8 cellular contexts compared by ENCODE assay signal in genomic region chr20:53917145-53918009, GRCh38.
A peak's percentile ranks its signal among the peaks of the same experiment; 100 is the strongest.
DNase-seq lines count a peak whose midpoint lies in the region; ATAC-seq, FAIRE-seq and TF ChIP-seq lines count a peak whose summit lies in the region.

No MANE protein-coding gene starts in this region.

- peak overlapping the region; percentile 53 for H3K27ac Mint-ChIP-seq in activated T-helper 2 cell treated with anti-CD3 and anti-CD28 coated beads, Interferon-gamma antibody, Interleukin-2, Interleukin-4, amounts not matched to agents 10 μg/mL and 5 μg/mL and 100 μg/mL, durations not matched to agents 14 hours and 24 hours and 36 hours
- H3K27ac Mint-ChIP-seq in stimulated activated naive B cell treated with anti-CD40 and anti-IgM and Interleukin-4, amounts not matched to agents 10 μg/mL and 1 μg/mL and 100 μg/mL, for 72 hours: peak overlapping the region; percentile 96

- FAIRE-seq in A549 (lab: Jason Lieb, UNC): no peak
- peak; percentile 87 for FAIRE-seq in GM19239 (lab: Jason Lieb, UNC)

- 75% methylated on average over 10 of the region's 10 CpGs for WGBS in A549 (ENCODE audit: missing lambda C conversion rate)

- H3K4me2 ChIP-seq in A549: peak overlapping the region; percentile 12; the same call in 2 of the 3 replicates

- TF ChIP-seq EP300 in A549 (IDR thresholded peaks at IDR 0.05): no peak

- peak overlapping the region; percentile 89 to 92 for H3K27ac ChIP-seq in A549
- H3K27ac ChIP-seq in WERI-Rb-1: no peak overlapping the region

- no peak overlapping the region for H3K4me3 Mint-ChIP-seq in activated T-helper 2 cell treated with anti-CD3 and anti-CD28 coated beads, Interferon-gamma antibody, Interleukin-2, Interleukin-4, amounts not matched to agents 10 μg/mL and 5 μg/mL and 100 μg/mL, durations not matched to agents 14 hours and 24 hours and 36 hours (ENCODE audit: low read depth)
- peak overlapping the region; percentile 53 to 65 for H3K4me3 Mint-ChIP-seq in stimulated activated naive B cell treated with anti-CD40 and anti-IgM and Interleukin-4, amounts not matched to agents 10 μg/mL and 1 μg/mL and 100 μg/mL, for 72 hours

- no peak overlapping the region for H3K4me3 ChIP-seq in A549
- H3K4me3 ChIP-seq in WERI-Rb-1 (ENCODE audit: low read depth, low read length): no peak overlapping the region

- TF ChIP-seq RAD21 in A549 (conservative IDR thresholded peaks at IDR 0.05 in 1 of 2, IDR thresholded peaks at IDR 0.05 in 1 of 2): no peak

- no peaks in the 10 kb centered on the region for H3K36me3 Mint-ChIP-seq in activated T-helper 2 cell treated with anti-CD3 and anti-CD28 coated beads, Interferon-gamma antibody, Interleukin-2, Interleukin-4, amounts not matched to agents 10 μg/mL and 5 μg/mL and 100 μg/mL, durations not matched to agents 14 hours and 24 hours and 36 hours (ENCODE audit: low read depth)
- H3K36me3 Mint-ChIP-seq in stimulated activated naive B cell treated with anti-CD40 and anti-IgM and Interleukin-4, amounts not matched to agents 10 μg/mL and 1 μg/mL and 100 μg/mL, for 72 hours: peaks cover 2 to 3% of the 10 kb centered on the region in 2 donors

- DNase-seq in A549 (ENCODE audit: low read depth in 1 of 2, low spot score in 1 of 2) (no peak), GM19239 (ENCODE audit: insufficient read length, low spot score) (no peak), hepatic stellate cell (ENCODE audit: low spot score) (peak; percentile 43), WERI-Rb-1 (no peak), NOMO-1 (lab: John Stamatoyannopoulos, UW; ENCODE audit: unreplicated experiment in 2 of 2) (no peak)
- DNase-seq in activated T-helper 2 cell treated with anti-CD3 and anti-CD28 coated beads, Interferon-gamma antibody, Interleukin-2, Interleukin-4, amounts not matched to agents 10 μg/mL and 5 μg/mL and 100 μg/mL, durations not matched to agents 14 hours and 24 hours and 36 hours (ENCODE audit: low spot score): no peak
- no peak for DNase-seq in stimulated activated naive B cell treated with anti-CD40 and anti-IgM and Interleukin-4, amounts not matched to agents 10 μg/mL and 1 μg/mL and 100 μg/mL, for 72 hours

- TF ChIP-seq POLR2A in A549 (IDR thresholded peaks at IDR 0.05; ENCODE audit: low read length): no peak

- no peaks in the 10 kb centered on the region for H3K9me3 ChIP-seq in A549
- H3K9me3 ChIP-seq in WERI-Rb-1 (ENCODE audit: severe bottlenecking): no peaks in the 10 kb centered on the region

- H3K9me3 Mint-ChIP-seq in activated T-helper 2 cell treated with anti-CD3 and anti-CD28 coated beads, Interferon-gamma antibody, Interleukin-2, Interleukin-4, amounts not matched to agents 10 μg/mL and 5 μg/mL and 100 μg/mL, durations not matched to agents 14 hours and 24 hours and 36 hours: no peaks in the 10 kb centered on the region
- H3K9me3 Mint-ChIP-seq in stimulated activated naive B cell treated with anti-CD40 and anti-IgM and Interleukin-4, amounts not matched to agents 10 μg/mL and 1 μg/mL and 100 μg/mL, for 72 hours: peaks cover 0 to 1% of the 10 kb centered on the region in 2 donors

- H3K27me3 Mint-ChIP-seq in activated T-helper 2 cell treated with anti-CD3 and anti-CD28 coated beads, Interferon-gamma antibody, Interleukin-2, Interleukin-4, amounts not matched to agents 10 μg/mL and 5 μg/mL and 100 μg/mL, durations not matched to agents 14 hours and 24 hours and 36 hours (ENCODE audit: low read depth): peaks cover 3% of the 10 kb centered on the region
- no peaks in the 10 kb centered on the region for H3K27me3 Mint-ChIP-seq in stimulated activated naive B cell treated with anti-CD40 and anti-IgM and Interleukin-4, amounts not matched to agents 10 μg/mL and 1 μg/mL and 100 μg/mL, for 72 hours

- POLR2A ChIA-PET in A549 (lab: Yijun Ruan, JAX): interaction anchor here (1.1 to 2.5 kb wide), 2 partner anchors 164 to 165 kb away, joined by 3 to 25 read pairs; no protein-coding TSS in a partner anchor

- no peak for TF ChIP-seq CTCF in A549 (IDR thresholded peaks at IDR 0.05)
- TF ChIP-seq CTCF in WERI-Rb-1 (IDR thresholded peaks at IDR 0.05; ENCODE audit: low read depth, low read length): no peak

- ATAC-seq in A549 (no peak), HG03342 (IDR thresholded peaks at IDR 0.05; ENCODE audit: unreplicated experiment) (peak; percentile 78)
- peak; percentile 74 to 78 for ATAC-seq in stimulated activated naive B cell treated with anti-CD40 and anti-IgM and Interleukin-4, amounts not matched to agents 10 μg/mL and 1 μg/mL and 100 μg/mL, for 72 hours (replicated peaks)

- H3K4me1 Mint-ChIP-seq in activated T-helper 2 cell treated with anti-CD3 and anti-CD28 coated beads, Interferon-gamma antibody, Interleukin-2, Interleukin-4, amounts not matched to agents 10 μg/mL and 5 μg/mL and 100 μg/mL, durations not matched to agents 14 hours and 24 hours and 36 hours (ENCODE audit: low read depth): peaks cover 46% of the 10 kb centered on the region
- peaks cover 48 to 67% of the 10 kb centered on the region in 2 donors for H3K4me1 Mint-ChIP-seq in stimulated activated naive B cell treated with anti-CD40 and anti-IgM and Interleukin-4, amounts not matched to agents 10 μg/mL and 1 μg/mL and 100 μg/mL, for 72 hours

- no peaks in the 10 kb centered on the region for H3K36me3 ChIP-seq in WERI-Rb-1

- H3K4me1 ChIP-seq in A549: peaks cover 31% of the 10 kb centered on the region

- intact Hi-C loops in activated T-helper 2 cell treated with anti-CD3 and anti-CD28 coated beads, Interferon-gamma antibody, Interleukin-2, Interleukin-4, amounts not matched to agents 10 μg/mL and 5 μg/mL and 100 μg/mL, durations not matched to agents 14 hours and 24 hours and 36 hours (cut with micrococcal nuclease): loop anchor here (2.0 kb wide), 1 partner anchor 17 kb away; no protein-coding TSS in a partner anchor

- no peaks in the 10 kb centered on the region for H3K27me3 ChIP-seq in WERI-Rb-1 (ENCODE audit: insufficient read depth, low read depth, severe bottlenecking)

- CTCF ChIA-PET in A549 (lab: Yijun Ruan, JAX): interaction anchor here (0.9 to 6.2 kb wide), 21 partner anchors 11 to 347 kb away, joined by 3 to 140 read pairs (median 11); no protein-coding TSS in a partner anchor

TF ChIP-seq in A549, 52 proteins besides CTCF, POLR2A, EP300 and RAD21 (continues in another document):
- no peak for TF ChIP-seq GATA3 (IDR thresholded peaks at IDR 0.05; ENCODE audit: borderline replicate concordance)
- TF ChIP-seq MYC (IDR thresholded peaks at IDR 0.05; ENCODE audit: borderline replicate concordance, low read length): no peak
- no peak for TF ChIP-seq FOSL2 (IDR thresholded peaks at IDR 0.05)
- no peak for TF ChIP-seq FOSL2 (CRISPR knock-in tag; IDR thresholded peaks at IDR 0.05)
- no peak for TF ChIP-seq FOXS1 (CRISPR knock-in tag; IDR thresholded peaks at IDR 0.05)
- TF ChIP-seq, protein P1, sequence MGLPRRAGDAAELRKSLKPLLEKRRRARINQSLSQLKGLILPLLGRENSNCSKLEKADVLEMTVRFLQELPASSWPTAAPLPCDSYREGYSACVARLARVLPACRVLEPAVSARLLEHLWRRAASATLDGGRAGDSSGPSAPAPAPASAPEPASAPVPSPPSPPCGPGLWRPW (IDR thresholded peaks at IDR 0.05): no peak
- TF ChIP-seq NFE2L2 (conservative IDR thresholded peaks at IDR 0.05; ENCODE audit: low read length): no peak
- TF ChIP-seq MAZ (IDR thresholded peaks at IDR 0.05; ENCODE audit: borderline replicate concordance, low read depth, low read length): no peak
- TF ChIP-seq CHD2 (IDR thresholded peaks at IDR 0.05; ENCODE audit: low read length, partially characterized antibody): no peak
- TF ChIP-seq ATOH8 (CRISPR knock-in tag; IDR thresholded peaks at IDR 0.05; ENCODE audit: low read depth): no peak
- TF ChIP-seq, protein P2, sequence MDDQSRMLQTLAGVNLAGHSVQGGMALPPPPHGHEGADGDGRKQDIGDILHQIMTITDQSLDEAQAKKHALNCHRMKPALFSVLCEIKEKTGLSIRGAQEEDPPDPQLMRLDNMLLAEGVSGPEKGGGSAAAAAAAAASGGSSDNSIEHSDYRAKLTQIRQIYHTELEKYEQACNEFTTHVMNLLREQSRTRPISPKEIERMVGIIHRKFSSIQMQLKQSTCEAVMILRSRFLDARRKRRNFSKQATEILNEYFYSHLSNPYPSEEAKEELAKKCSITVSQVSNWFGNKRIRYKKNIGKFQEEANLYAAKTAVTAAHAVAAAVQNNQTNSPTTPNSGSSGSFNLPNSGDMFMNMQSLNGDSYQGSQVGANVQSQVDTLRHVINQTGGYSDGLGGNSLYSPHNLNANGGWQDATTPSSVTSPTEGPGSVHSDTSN (IDR thresholded peaks at IDR 0.05): no peak
- TF ChIP-seq, protein P3, sequence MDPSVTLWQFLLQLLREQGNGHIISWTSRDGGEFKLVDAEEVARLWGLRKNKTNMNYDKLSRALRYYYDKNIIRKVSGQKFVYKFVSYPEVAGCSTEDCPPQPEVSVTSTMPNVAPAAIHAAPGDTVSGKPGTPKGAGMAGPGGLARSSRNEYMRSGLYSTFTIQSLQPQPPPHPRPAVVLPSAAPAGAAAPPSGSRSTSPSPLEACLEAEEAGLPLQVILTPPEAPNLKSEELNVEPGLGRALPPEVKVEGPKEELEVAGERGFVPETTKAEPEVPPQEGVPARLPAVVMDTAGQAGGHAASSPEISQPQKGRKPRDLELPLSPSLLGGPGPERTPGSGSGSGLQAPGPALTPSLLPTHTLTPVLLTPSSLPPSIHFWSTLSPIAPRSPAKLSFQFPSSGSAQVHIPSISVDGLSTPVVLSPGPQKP (IDR thresholded peaks at IDR 0.05; ENCODE audit: low read depth, low read length): no peak
- TF ChIP-seq CHD4 (IDR thresholded peaks at IDR 0.05; ENCODE audit: borderline replicate concordance): no peak
- no peak for TF ChIP-seq CBX2 (IDR thresholded peaks at IDR 0.05; ENCODE audit: borderline replicate concordance, low read depth)
- no peak for TF ChIP-seq BCL3 (IDR thresholded peaks at IDR 0.05)
- TF ChIP-seq ZSCAN20 (CRISPR knock-in tag; IDR thresholded peaks at IDR 0.05): no peak
- TF ChIP-seq RFX5 (IDR thresholded peaks at IDR 0.05): no peak

Comparison
In these comparisons a context has a peak if more than half of its experiments do, and no peak if none do; other contexts are left out.
1. ATAC-seq: peak in HG03342 (single experiment) and stimulated activated naive B cell treated with anti-CD40 and anti-IgM and Interleukin-4, amounts not matched to agents 10 μg/mL and 1 μg/mL and 100 μg/mL, for 72 hours (2 of 2); none in A549 (0 of 2).